In the genomic region with DNA sequence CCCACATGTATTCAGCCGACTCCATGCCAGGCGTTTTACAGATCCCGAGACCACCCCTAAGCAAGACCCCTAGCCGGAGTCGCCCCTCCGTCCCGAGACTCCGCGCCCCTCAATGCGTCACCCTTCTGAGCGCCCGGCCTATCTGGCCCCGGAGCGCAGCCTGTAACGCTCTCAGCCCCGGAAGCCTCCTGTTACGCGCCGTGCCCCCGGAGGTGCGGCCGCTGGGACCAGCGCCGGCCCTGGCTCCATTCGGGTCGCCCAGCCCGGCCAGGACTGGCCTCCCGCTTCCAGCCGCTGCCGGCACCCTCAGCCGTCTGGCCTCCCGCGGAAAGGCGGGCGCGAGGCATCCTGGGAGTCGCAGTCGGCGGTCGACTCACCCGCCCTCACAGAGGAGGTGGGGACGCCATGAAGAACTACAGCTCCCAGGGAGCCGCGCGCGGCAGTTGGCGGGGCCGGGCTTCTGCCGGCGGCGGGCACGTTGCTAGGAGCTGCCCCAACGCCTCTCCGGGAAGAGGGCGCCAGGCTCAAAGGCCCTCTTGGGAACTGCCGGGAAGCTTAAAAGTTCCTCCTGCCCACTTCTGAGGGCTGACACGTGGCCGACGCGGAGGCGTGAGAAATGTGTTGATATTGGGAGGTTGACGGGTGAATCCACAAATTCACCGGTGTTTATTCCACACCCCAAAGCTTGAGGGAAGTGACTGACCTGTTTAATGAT, we compare ENCODE assay signal across 8 cellular contexts. TPM values are rescaled to one million over a fixed set of nuclear protein-coding genes. Genes with fewer than 3 reads are reported as not detected.
DNase-seq lines count a peak whose midpoint lies in the region; ATAC-seq and TF ChIP-seq lines count a peak whose summit lies in the region.

A gene with protein sequence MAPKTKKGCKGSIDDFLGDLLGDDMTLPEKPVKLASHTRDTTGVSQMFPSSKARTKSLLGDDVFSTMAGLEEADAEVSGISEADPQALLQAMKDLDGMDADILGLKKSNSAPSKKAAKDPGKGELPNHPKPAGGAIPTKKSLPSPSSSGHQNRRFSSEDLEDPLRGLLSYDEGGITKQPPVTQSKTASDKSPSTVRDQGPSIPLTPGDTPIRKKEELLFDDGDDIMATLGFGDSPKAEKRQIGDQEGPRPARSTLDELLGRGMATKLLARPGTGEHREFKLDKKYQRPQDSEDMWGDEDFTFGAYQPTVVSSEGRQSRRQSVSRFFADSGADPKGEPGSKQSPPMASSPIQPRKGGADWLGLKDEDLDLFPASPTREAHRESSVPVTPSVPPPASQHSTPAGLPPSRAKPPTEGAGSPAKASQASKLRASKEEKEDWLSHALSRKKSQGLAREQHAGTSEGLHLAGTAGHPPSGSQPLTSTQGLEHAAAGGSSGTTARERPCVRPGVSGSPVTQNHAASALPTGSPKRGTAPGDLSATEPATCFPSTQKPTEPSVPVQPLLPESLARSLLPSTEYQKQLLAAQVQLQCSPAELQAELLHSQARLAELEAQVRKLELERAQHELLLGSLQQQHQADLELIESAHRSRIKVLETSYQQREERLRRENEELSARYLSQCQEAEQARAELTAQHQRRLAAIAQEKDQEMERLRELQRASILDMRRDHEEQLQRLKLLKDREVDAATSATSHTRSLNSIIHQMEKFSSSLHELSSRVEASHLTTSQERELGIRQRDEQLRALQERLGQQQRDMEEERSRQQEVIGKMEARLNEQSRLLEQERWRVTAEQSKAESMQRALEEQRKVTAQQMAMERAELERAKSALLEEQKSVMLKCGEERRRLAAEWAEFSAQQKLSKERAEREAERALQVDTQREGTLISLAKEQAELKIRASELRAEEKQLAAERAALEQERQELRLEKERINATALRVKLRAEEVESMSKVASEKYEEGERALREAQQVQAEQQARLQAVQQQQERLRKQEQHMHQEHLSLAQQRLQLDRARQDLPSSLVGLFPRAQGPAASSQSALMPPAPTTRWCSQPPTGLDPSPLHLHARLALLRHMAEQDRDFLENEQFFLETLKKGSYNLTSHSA (minus strand): TSS at position 316 of the 715 bp plus-strand sequence. CDS start 2,893 bp downstream, outside the sequence.

- peak within 1 kb of the TSS; percentile 88 for H3K27ac Mint-ChIP-seq in GM23338
- peak within 1 kb of the TSS; percentile 74 to 94 (median 89) for H3K27ac Mint-ChIP-seq in naive thymus-derived CD4-positive, alpha-beta T cell
- H3K27ac Mint-ChIP-seq in stimulated activated memory B cell treated with anti-CD40 and anti-IgM and Interleukin-4, amounts not matched to agents 10 μg/mL and 1 μg/mL and 100 μg/mL, for 72 hours: peak within 1 kb of the TSS; percentile 80

- peak within 1 kb of the TSS; percentile 92 for H2AFZ ChIP-seq in DND-41 (ENCODE audit: low read depth, low read length)
- peak within 1 kb of the TSS; percentile 97 for H2AFZ ChIP-seq in GM23338
- H2AFZ ChIP-seq in fibroblast of lung (ENCODE audit: low read length): peak within 1 kb of the TSS; percentile 67

- peaks cover 6% of the 10 kb centered on the region for H3K79me2 ChIP-seq in DND-41 (ENCODE audit: insufficient read depth, low read length)
- no peaks in the 10 kb centered on the region for H3K79me2 ChIP-seq in GM23338 (replicated peaks; ENCODE audit: insufficient read depth)
- H3K79me2 ChIP-seq in fibroblast of lung (ENCODE audit: control insufficient read depth, insufficient read depth, low read length): no peaks in the 10 kb centered on the region

- H3K4me3 Mint-ChIP-seq in GM23338: peak within 1 kb of the TSS; percentile 89
- H3K4me3 Mint-ChIP-seq in naive thymus-derived CD4-positive, alpha-beta T cell: peak within 1 kb of the TSS; percentile 77 to 93 (median 90)
- peak within 1 kb of the TSS; percentile 81 for H3K4me3 Mint-ChIP-seq in stimulated activated memory B cell treated with anti-CD40 and anti-IgM and Interleukin-4, amounts not matched to agents 10 μg/mL and 1 μg/mL and 100 μg/mL, for 72 hours

- H3K9me2 ChIP-seq in GM23338 (ENCODE audit: insufficient read depth): no peaks in the 10 kb centered on the region

- POLR2A ChIA-PET in naive thymus-derived CD4-positive, alpha-beta T cell (lab: Charles Lee): interaction anchor here (0.8 to 1.7 kb wide), 9 partner anchors 8 to 161 kb away, joined by 3 to 7 read pairs (median 3); partner anchors contain the start of genes ACOX1, TEN1, TRIM65 and WBP2

- no peaks in the 10 kb centered on the region for H3K9me3 Mint-ChIP-seq in GM23338
- H3K9me3 Mint-ChIP-seq in naive thymus-derived CD4-positive, alpha-beta T cell: no peaks in the 10 kb centered on the region
- no peaks in the 10 kb centered on the region for H3K9me3 Mint-ChIP-seq in stimulated activated memory B cell treated with anti-CD40 and anti-IgM and Interleukin-4, amounts not matched to agents 10 μg/mL and 1 μg/mL and 100 μg/mL, for 72 hours

- DNase-seq in DND-41 (peak; percentile 92), GM23338 (ENCODE audit: low spot score) (peak; percentile 97), LNCaP clone FGC (ENCODE audit: low read depth) (peak; percentile 82), RPMI8226 (peak; percentile 95), fibroblast of lung (ENCODE audit: low read depth in 2 of 2) (peak; percentile 91 to 93)
- peak; percentile 72 to 83 for DNase-seq in activated T-helper 1 cell treated with anti-CD3 and anti-CD28 coated beads, Interleukin-2, amount 50 U/mL, for 16 hours (ENCODE audit: low read depth in 1 of 2, low spot score in 1 of 2)
- peak; percentile 74 to 92 (median 82) for DNase-seq in naive thymus-derived CD4-positive, alpha-beta T cell

- H3K4me3 ChIP-seq in DND-41 (ENCODE audit: low read depth in 1 of 2, low read length in 2 of 2) (peak within 1 kb of the TSS; percentile 96 to 98), GM23338 (peak within 1 kb of the TSS; percentile 79), LNCaP clone FGC (ENCODE audit: low read depth, low read length) (peak within 1 kb of the TSS; percentile 96), fibroblast of lung (replicated peaks in 1 of 4; ENCODE audit: control extremely low read depth in 1 of 4, insufficient read depth in 1 of 4, low read depth in 3 of 4, low read length in 4 of 4) (peak within 1 kb of the TSS; percentile 55 to 78 (median 65))
- peak within 1 kb of the TSS; percentile 89 for H3K4me3 ChIP-seq in naive thymus-derived CD4-positive, alpha-beta T cell (ENCODE audit: low read length)

- peaks cover 6% of the 10 kb centered on the region for H3K4me1 Mint-ChIP-seq in GM23338
- H3K4me1 Mint-ChIP-seq in naive thymus-derived CD4-positive, alpha-beta T cell: peaks cover 9 to 19% (median 11%) of the 10 kb centered on the region in 7 donors
- H3K4me1 Mint-ChIP-seq in stimulated activated memory B cell treated with anti-CD40 and anti-IgM and Interleukin-4, amounts not matched to agents 10 μg/mL and 1 μg/mL and 100 μg/mL, for 72 hours: peaks cover 15% of the 10 kb centered on the region

- H3K27ac ChIP-seq in DND-41 (ENCODE audit: low read length) (peak within 1 kb of the TSS; percentile 89), GM23338 (ENCODE audit: low read depth) (peak within 1 kb of the TSS; percentile 68; the same call in 1 of the 2 replicates), fibroblast of lung (ENCODE audit: insufficient read depth, low read length) (peak within 1 kb of the TSS; percentile 54)
- H3K27ac ChIP-seq in naive thymus-derived CD4-positive, alpha-beta T cell (ENCODE audit: low read depth, low read length): peak within 1 kb of the TSS; percentile 86

- H3K9ac ChIP-seq in DND-41 (ENCODE audit: low read depth, low read length): peak within 1 kb of the TSS; percentile 98
- peak within 1 kb of the TSS; percentile 70 for H3K9ac ChIP-seq in fibroblast of lung (ENCODE audit: insufficient read depth, low read length)

- peaks cover 8% of the 10 kb centered on the region for H3K27me3 Mint-ChIP-seq in GM23338 (ENCODE audit: insufficient read depth, low read depth, poor library complexity)
- no peaks in the 10 kb centered on the region for H3K27me3 Mint-ChIP-seq in naive thymus-derived CD4-positive, alpha-beta T cell
- no peaks in the 10 kb centered on the region for H3K27me3 Mint-ChIP-seq in stimulated activated memory B cell treated with anti-CD40 and anti-IgM and Interleukin-4, amounts not matched to agents 10 μg/mL and 1 μg/mL and 100 μg/mL, for 72 hours

- H3K4me1 ChIP-seq in DND-41 (ENCODE audit: insufficient read depth, low read length) (peaks cover 17% of the 10 kb centered on the region), GM23338 (ENCODE audit: insufficient read depth) (peaks cover 8% of the 10 kb centered on the region; the same call in 1 of the 2 replicates), fibroblast of lung (ENCODE audit: control insufficient read depth, extremely low read depth, insufficient read depth, low read length) (no peaks in the 10 kb centered on the region)
- H3K4me1 ChIP-seq in naive thymus-derived CD4-positive, alpha-beta T cell (ENCODE audit: control insufficient read depth in 2 of 2, insufficient read depth in 2 of 2, low read length in 2 of 2): peaks cover 5 to 11% of the 10 kb centered on the region in 2 donors

- H4K20me1 ChIP-seq in DND-41 (ENCODE audit: insufficient read depth, low read length) (no peaks in the 10 kb centered on the region), GM23338 (replicated peaks; ENCODE audit: insufficient read depth) (no peaks in the 10 kb centered on the region), fibroblast of lung (ENCODE audit: control insufficient read depth, extremely low read depth, insufficient read depth, low read length) (no peaks in the 10 kb centered on the region)

- intact Hi-C loops in naive thymus-derived CD4-positive, alpha-beta T cell (cut with micrococcal nuclease): loop anchor here (1.0 to 5.0 kb wide), 9 partner anchors 37 to 616 kb away; partner anchors contain the start of genes ACOX1 (in 2 of the 2), MRPL38 (in 2 of the 2), TEN1 (in 2 of the 2) and PRPSAP1 (in 1 of the 2)

- ATAC-seq in DND-41 (ENCODE audit: insufficient read depth, low read depth) (peak; percentile 99), GM23338 (peak; percentile 99)
- ATAC-seq in naive thymus-derived CD4-positive, alpha-beta T cell: peak; percentile 100
- ATAC-seq in stimulated activated memory B cell treated with anti-CD40 and anti-IgM and Interleukin-4, amounts not matched to agents 10 μg/mL and 1 μg/mL and 100 μg/mL, for 72 hours: peak; percentile 99

- H3K4me2 ChIP-seq in DND-41 (ENCODE audit: insufficient read depth, low read length) (peak within 1 kb of the TSS; percentile 90), GM23338 (peak within 1 kb of the TSS; percentile 81), fibroblast of lung (ENCODE audit: extremely low read depth, insufficient read depth, low read length) (peak within 1 kb of the TSS; percentile 86)

- no peaks in the 10 kb centered on the region; the same call in 1 of the 3 replicates for H3K36me3 Mint-ChIP-seq in GM23338 (ENCODE audit: low read depth)
- peaks cover 0 to 3% (median 0%) of the 10 kb centered on the region in 5 donors for H3K36me3 Mint-ChIP-seq in naive thymus-derived CD4-positive, alpha-beta T cell
- no peaks in the 10 kb centered on the region for H3K36me3 Mint-ChIP-seq in stimulated activated memory B cell treated with anti-CD40 and anti-IgM and Interleukin-4, amounts not matched to agents 10 μg/mL and 1 μg/mL and 100 μg/mL, for 72 hours

- peaks cover 12% of the 10 kb centered on the region for H3F3A ChIP-seq in GM23338 (replicated peaks; ENCODE audit: low read depth)

- TF ChIP-seq CTCF in DND-41 (IDR thresholded peaks at IDR 0.05; ENCODE audit: borderline replicate concordance, extremely low read depth, low read length, poor library complexity, severe bottlenecking) (no peak), GM23338 (conservative IDR thresholded peaks at IDR 0.05; ENCODE audit: low read depth in 2 of 2) (0 out of 4 replicates have a peak, but pooled peaks of 1 of the 2 experiments have one; percentile 15), LNCaP clone FGC (IDR thresholded peaks at IDR 0.05; ENCODE audit: control insufficient read depth, extremely low read depth, insufficient read depth) (no peak), fibroblast of lung (conservative IDR thresholded peaks at IDR 0.05 in 1 of 2, IDR thresholded peaks at IDR 0.05 in 1 of 2; ENCODE audit: low read depth in 1 of 2, low read length in 2 of 2) (no peak)

- H3K27me3 ChIP-seq in DND-41 (ENCODE audit: insufficient read depth, low read length, poor library complexity) (no peaks in the 10 kb centered on the region), GM23338 (ENCODE audit: insufficient read depth) (no peaks in the 10 kb centered on the region), fibroblast of lung (ENCODE audit: control insufficient read depth, insufficient read depth, low read length) (no peaks in the 10 kb centered on the region)
- no peaks in the 10 kb centered on the region for H3K27me3 ChIP-seq in naive thymus-derived CD4-positive, alpha-beta T cell (ENCODE audit: control insufficient read depth in 2 of 2, insufficient read depth in 2 of 2, low read length in 2 of 2)

- CTCF ChIA-PET in naive thymus-derived CD4-positive, alpha-beta T cell (lab: Charles Lee): interaction anchor here (1.0 kb wide), 2 partner anchors 38 to 44 kb away, joined by 3 read pairs; partner anchors contain the start of genes ACOX1 and TRIM65

- H3K9me3 ChIP-seq in DND-41 (ENCODE audit: insufficient read depth, low read length, severe bottlenecking) (no peaks in the 10 kb centered on the region), fibroblast of lung (ENCODE audit: control insufficient read depth, insufficient read depth, low read depth, low read length) (no peaks in the 10 kb centered on the region)
- H3K9me3 ChIP-seq in naive thymus-derived CD4-positive, alpha-beta T cell (ENCODE audit: control insufficient read depth in 2 of 3, low read length in 3 of 3): no peaks in the 10 kb centered on the region

- peaks cover 2% of the 10 kb centered on the region for H3K36me3 ChIP-seq in DND-41 (ENCODE audit: insufficient read depth, low read length)
- no peaks in the 10 kb centered on the region for H3K36me3 ChIP-seq in GM23338 (ENCODE audit: insufficient read depth)
- no peaks in the 10 kb centered on the region for H3K36me3 ChIP-seq in fibroblast of lung (ENCODE audit: control insufficient read depth, insufficient read depth, low read length)
- no peaks in the 10 kb centered on the region for H3K36me3 ChIP-seq in naive thymus-derived CD4-positive, alpha-beta T cell (ENCODE audit: control insufficient read depth in 2 of 3, insufficient read depth in 3 of 3, low read length in 3 of 3)

RNA-seq across cellular contexts. Expression of the gene that starts here (rescaled TPM):
- total RNA-seq in GM23338 (2014; rRNA removed; shearing (Covaris generic)): 11.8 and 17.4 TPM in 2 replicates
- 8.8 and 9.7 TPM in 2 replicates for polyA plus RNA-seq in GM23338 (2016; fragmentation: Nextera tagmentation; extraction: Ambion mirVana)
- total RNA-seq in fibroblast of lung: 10.5 and 11.2 TPM in 2 replicates
- polyA plus RNA-seq in fibroblast of lung: 1.6 and 2.6 TPM in 2 replicates
- polyA plus RNA-seq in fibroblast of lung (2012): 2.7 and 4.7 TPM in 2 replicates
- polyA minus RNA-seq in fibroblast of lung (ENCODE audit: low replicate concordance): 1.5 and 4.0 TPM in 2 replicates
- total RNA-seq in naive thymus-derived CD4-positive, alpha-beta T cell: 10 to 100 TPM; 19.9 to 48.1 (median 29.0) TPM
- polyA plus RNA-seq in naive thymus-derived CD4-positive, alpha-beta T cell: 1 to 10 TPM; 2.5 to 7.2 TPM

Comparison
In these comparisons a context has a peak if more than half of its experiments do, and no peak if none do; other contexts are left out.
1. Peak in every context shown above with its lines: DNase-seq, ATAC-seq, H3K4me3 ChIP-seq and H3K27ac ChIP-seq.